ENCODE assay signal across 12 cellular contexts in genomic region chr5:172280937-172281336, GRCh38. TPM values are rescaled to one million over a fixed set of nuclear protein-coding genes. Genes with fewer than 3 reads are reported as not detected.
A peak's percentile ranks its signal among the peaks of the same experiment; 100 is the strongest.
DNase-seq lines count a peak whose midpoint lies in the region; ATAC-seq and TF ChIP-seq lines count a peak whose summit lies in the region.
"Had no signal": no experiment of that assay in that cellular context is flagged by ENCODE, and none has a peak within 500 bp of the region (broad histone marks: within the 10 kb centered on the region; RNA-seq: fewer than 3 reads in every experiment).

No MANE protein-coding gene starts in this region.

- H3K27me3 Mint-ChIP-seq in Calu3 (ENCODE audit: unreplicated experiment) (no peaks in the 10 kb centered on the region), nephron progenitor cell (ENCODE audit: low read depth, poor library complexity) (peaks cover 3% of the 10 kb centered on the region)
- H3K27me3 Mint-ChIP-seq: central memory CD8-positive, alpha-beta T cell had no signal

- H3K9me3 Mint-ChIP-seq in Calu3 (ENCODE audit: low read depth, unreplicated experiment) (no peaks in the 10 kb centered on the region), nephron progenitor cell (peaks cover 22% of the 10 kb centered on the region)
- H3K9me3 Mint-ChIP-seq: central memory CD8-positive, alpha-beta T cell had no signal

- H3K27me3 ChIP-seq in MG63 (no peaks in the 10 kb centered on the region), colonic mucosa (no peaks in the 10 kb centered on the region)

- H3K27ac ChIP-seq in colonic mucosa = no peak overlapping the region

- H3K36me3 Mint-ChIP-seq in Calu3 (ENCODE audit: insufficient read depth, unreplicated experiment) = peaks cover 44% of the 10 kb centered on the region
- H3K36me3 Mint-ChIP-seq in nephron progenitor cell (ENCODE audit: low read depth) = peaks cover 55% of the 10 kb centered on the region

- H3K36me3 ChIP-seq in MG63 (peaks cover 3% of the 10 kb centered on the region; the same call in 1 of the 2 replicates), colonic mucosa (no peaks in the 10 kb centered on the region)

- intact Hi-C loops in Calu3 (cut with micrococcal nuclease; ENCODE audit: unreplicated experiment) (loop anchor here (5.0 kb wide), 1 partner anchor 94 kb away; the partner anchor contains the start of gene STK10), colonic mucosa (cut with DNase I) (loop anchor here (5.0 kb wide), 1 partner anchor 94 kb away; the partner anchor contains the start of gene STK10)

- H3K4me3 ChIP-seq in MG63 (no peak overlapping the region; the same call in 1 of the 2 replicates), cardiac fibroblast (replicated peaks in 1 of 2; ENCODE audit: low read depth in 2 of 2, low read length in 2 of 2) (no peak overlapping the region), colonic mucosa (no peak overlapping the region)

- H3K4me1 Mint-ChIP-seq in Calu3 (ENCODE audit: low read depth, unreplicated experiment) (peaks cover 23% of the 10 kb centered on the region), nephron progenitor cell (peaks cover 49% of the 10 kb centered on the region)

- CTCF ChIA-PET in Calu3 (lab: Charles Lee) = interaction anchor here (0.7 kb wide), 1 partner anchor 764 kb away, joined by 4 read pairs; no protein-coding TSS in a partner anchor

- H3K27ac Mint-ChIP-seq in Calu3 (ENCODE audit: unreplicated experiment) (no peak overlapping the region), nephron progenitor cell (no peak overlapping the region)

- peak overlapping the region; percentile 96 for H3K4me3 Mint-ChIP-seq in Calu3 (ENCODE audit: low read depth, unreplicated experiment)
- peak overlapping the region; percentile 98 for H3K4me3 Mint-ChIP-seq in nephron progenitor cell

- TF ChIP-seq CTCF in Calu3 (IDR thresholded peaks at IDR 0.05; ENCODE audit: unreplicated experiment) (no peak), cardiac fibroblast (IDR thresholded peaks at IDR 0.05; ENCODE audit: low read depth, low read length) (no peak), nephron progenitor cell (IDR thresholded peaks at IDR 0.05) (no peak), colonic mucosa (IDR thresholded peaks at IDR 0.05) (no peak)

- no peak overlapping the region for H3K9ac ChIP-seq in colonic mucosa (ENCODE audit: low read depth in 2 of 2, low read length in 2 of 2)

- peaks cover 11% of the 10 kb centered on the region for H3K4me1 ChIP-seq in colonic mucosa

- ATAC-seq in HG02885 (IDR thresholded peaks at IDR 0.05; ENCODE audit: poor library complexity, unreplicated experiment) = no peak
- ATAC-seq in HG03571 (IDR thresholded peaks at IDR 0.05; ENCODE audit: unreplicated experiment) = no peak
- ATAC-seq: HCT116 had no signal

- BruUV-seq in Calu3 (replicated peaks; lab: Mats Ljungman, UMichigan) = no TSS peak

- H3K9me3 ChIP-seq in MG63 = no peaks in the 10 kb centered on the region
- no peaks in the 10 kb centered on the region for H3K9me3 ChIP-seq in colonic mucosa

- DNase-seq in Calu3 = no peak
- DNase-seq in MG63 = peak; percentile 98
- DNase-seq in cardiac fibroblast (ENCODE audit: low read depth in 2 of 2) = peak; percentile 44 to 45
- no peak for DNase-seq in nephron progenitor cell
- DNase-seq in anterior cingulate cortex (lab: John Stamatoyannopoulos, UW) = no peak
- no peak for DNase-seq in colonic mucosa
- DNase-seq: activated CD8-positive, alpha-beta memory T cell treated with anti-CD3 and anti-CD28 coated beads for 24 hours; NCI-H2029 treated with DMSO at 0.1 percent for 48 hours had no signal

RNA-seq across cellular contexts. Expression of gene UBTD2, which starts 2.6 kb away (rescaled TPM):
- 18.8 and 21.1 TPM in 2 replicates for total RNA-seq in Calu3 (2022)
- total RNA-seq in MG63 (2014; rRNA removed; shearing (Covaris generic); ENCODE audit: low replicate concordance) = 28.8 and 43.0 TPM in 2 replicates
- 10 to 100 TPM; 15.4 to 24.3 TPM for total RNA-seq in colonic mucosa

Comparison
In these comparisons a context has a peak if more than half of its experiments do, and no peak if none do; other contexts are left out.
1. DNase-seq: peak in MG63 (single experiment) and cardiac fibroblast (2 of 2); none in Calu3 (single experiment), nephron progenitor cell (single experiment), anterior cingulate cortex (0 of 58) and colonic mucosa (single experiment).